In the genomic region with DNA sequence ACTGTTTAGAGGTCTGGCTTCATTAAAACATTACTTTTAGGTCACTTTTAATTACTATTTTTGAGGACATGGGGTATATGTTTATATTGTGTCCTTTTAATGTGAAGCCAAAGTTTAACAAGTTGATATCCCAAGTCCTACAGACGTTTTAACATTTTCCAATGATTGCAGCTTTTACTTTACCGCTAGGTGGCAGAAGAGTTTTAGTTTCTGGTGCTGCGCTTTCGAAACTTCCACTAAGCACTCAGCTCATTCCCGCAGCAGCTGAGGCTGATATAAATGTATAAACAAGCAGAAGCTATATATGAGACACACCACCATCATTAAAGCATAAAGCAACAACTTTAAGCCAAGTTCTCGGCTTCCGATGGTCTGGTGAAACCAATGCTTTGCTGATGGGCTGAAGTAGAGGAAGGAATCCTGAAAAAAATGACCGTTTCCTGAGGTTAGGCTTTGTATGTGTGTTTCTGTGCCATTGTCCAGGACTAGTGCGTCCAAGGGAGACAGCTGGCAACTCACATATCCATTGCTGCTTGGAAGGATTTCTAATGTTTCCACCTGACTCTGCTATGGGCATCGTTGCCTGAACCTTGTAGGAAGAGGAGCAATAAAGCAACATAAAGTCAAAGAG, we compare ENCODE assay signal across 8 cellular contexts.
DNase-seq lines count a peak whose midpoint lies in the region; ATAC-seq and TF ChIP-seq lines count a peak whose summit lies in the region.

No MANE protein-coding gene starts in this region.

- no peaks in the 10 kb centered on the region for H3K27me3 ChIP-seq in hepatocyte

- no peaks in the 10 kb centered on the region for H3K36me3 ChIP-seq in hepatocyte (replicated peaks; ENCODE audit: insufficient read depth, low read depth)

- H3K4me3 ChIP-seq in hepatocyte (no peak overlapping the region), skeletal muscle cell (ENCODE audit: low read depth, low read length) (peak overlapping the region; percentile 19)

- H3K9me2 ChIP-seq in hepatocyte (replicated peaks; ENCODE audit: insufficient read depth) = no peaks in the 10 kb centered on the region

- TF ChIP-seq CTCF in CD14-positive monocyte (IDR thresholded peaks at IDR 0.05) (peak; percentile 58), hepatocyte (IDR thresholded peaks at IDR 0.05; ENCODE audit: poor library complexity) (peak; percentile 82)

- no peaks in the 10 kb centered on the region for H3K9me3 ChIP-seq in hepatocyte (ENCODE audit: low read depth)

- H3K36me3 Mint-ChIP-seq in CD14-positive monocyte = no peaks in the 10 kb centered on the region

- H3K4me1 ChIP-seq in hepatocyte (ENCODE audit: insufficient read depth) = no peaks in the 10 kb centered on the region

- H3K79me2 ChIP-seq in hepatocyte = no peaks in the 10 kb centered on the region

- no peaks in the 10 kb centered on the region for H3K4me1 Mint-ChIP-seq in CD14-positive monocyte

- no peak overlapping the region for H3K27ac ChIP-seq in hepatocyte

- peak; percentile 74 for ATAC-seq in GM18907 (IDR thresholded peaks at IDR 0.05; ENCODE audit: unreplicated experiment)
- ATAC-seq in HG03460 (IDR thresholded peaks at IDR 0.05; ENCODE audit: unreplicated experiment) = peak; percentile 69
- no peak for ATAC-seq in GM18861 (IDR thresholded peaks at IDR 0.05; ENCODE audit: unreplicated experiment)

- intact Hi-C loops in CD14-positive monocyte (cut with micrococcal nuclease) = no loop called here

- no peak overlapping the region for H3K27ac Mint-ChIP-seq in CD14-positive monocyte

- no peak overlapping the region for H3K4me3 Mint-ChIP-seq in CD14-positive monocyte

- H3K4me2 ChIP-seq in hepatocyte = peak overlapping the region; percentile 69

- DNase-seq in CD14-positive monocyte (ENCODE audit: low spot score) = no peak
- DNase-seq in NCI-H345 treated with DMSO at 0.1 percent for 48 hours (lab: John Stamatoyannopoulos, UW; ENCODE audit: unreplicated experiment) = peak; percentile 91
- peak in 45 of 58 donors; percentile 0 to 77 (median 28) for DNase-seq in anterior cingulate cortex (lab: John Stamatoyannopoulos, UW)
- peak; percentile 83 for DNase-seq in hepatocyte (ENCODE audit: low spot score)
- DNase-seq in skeletal muscle cell (ENCODE audit: low read depth) = peak; percentile 6

- no peaks in the 10 kb centered on the region for H3K9me3 Mint-ChIP-seq in CD14-positive monocyte

- H4K20me1 ChIP-seq in hepatocyte (ENCODE audit: insufficient read depth, poor library complexity, severe bottlenecking) = no peaks in the 10 kb centered on the region

- H2AFZ ChIP-seq in hepatocyte = peak overlapping the region; percentile 17

- 10% methylated on average over 10 of the region's 10 CpGs for WGBS in hepatocyte (ENCODE audit: low lambda C conversion rate, missing lambda C conversion rate)

- peaks cover 0 to 4% (median 2%) of the 10 kb centered on the region in 3 donors for H3K27me3 Mint-ChIP-seq in CD14-positive monocyte (ENCODE audit: low read depth in 3 of 3)
